ENCODE assay signal across 8 cellular contexts in the genomic region with DNA sequence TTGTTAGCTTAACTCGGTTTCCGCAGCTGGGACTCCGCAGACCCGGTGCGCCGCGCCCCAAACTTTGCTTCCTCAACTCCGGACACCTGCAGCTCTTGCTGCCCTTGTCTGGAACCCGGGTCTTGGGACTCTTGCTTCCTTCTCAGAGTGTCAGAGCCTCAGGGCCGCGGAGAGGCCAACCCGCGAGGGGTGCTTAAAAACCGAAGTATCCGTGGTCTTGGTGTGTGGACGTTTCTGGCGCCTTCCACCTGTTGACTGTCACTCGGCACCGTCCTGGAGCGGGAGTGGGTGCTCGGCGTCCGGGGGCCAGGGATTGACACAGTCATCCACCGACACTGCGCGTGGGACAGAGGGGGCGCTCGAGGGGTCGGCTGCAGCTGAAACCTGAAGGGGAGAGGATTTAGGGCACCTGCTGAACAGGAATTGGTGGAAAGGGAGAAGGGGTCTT. TPM values are rescaled to one million over a fixed set of nuclear protein-coding genes. Genes with fewer than 3 reads are reported as not detected.
DNase-seq lines count a peak whose midpoint lies in the region; ATAC-seq, FAIRE-seq and TF ChIP-seq lines count a peak whose summit lies in the region.

No MANE protein-coding gene starts in this region.

- DNase-seq in GM03348 (ENCODE audit: low spot score): peak; percentile 42
- DNase-seq in activated CD8-positive, alpha-beta T cell treated with anti-CD3 and anti-CD28 coated beads, Interleukin-2, amount 10 ng/mL, durations not matched to agents 7 days and 5 days: peak; percentile 83
- no peak for DNase-seq in endothelial cell of umbilical vein (ENCODE audit: low read depth, low spot score)
- DNase-seq in stimulated activated CD8-positive, alpha-beta memory T cell treated with anti-CD3 and anti-CD28 coated beads, Interleukin-7, amount 100 ng/mL, for 48 hours (ENCODE audit: extremely low read depth in 1 of 2, low read depth in 1 of 2): peak; percentile 43 to 49
- DNase-seq in ureter (ENCODE audit: low spot score): no peak

- H3K4me3 Mint-ChIP-seq in activated CD8-positive, alpha-beta T cell treated with anti-CD3 and anti-CD28 coated beads, Interleukin-2, amount 10 ng/mL, durations not matched to agents 7 days and 5 days: peak overlapping the region; percentile 100

- no peaks in the 10 kb centered on the region for H3K27me3 Mint-ChIP-seq in activated CD8-positive, alpha-beta T cell treated with anti-CD3 and anti-CD28 coated beads, Interleukin-2, amount 10 ng/mL, durations not matched to agents 7 days and 5 days (ENCODE audit: low read depth)

- CTCF ChIA-PET in activated CD8-positive, alpha-beta T cell treated with anti-CD3 and anti-CD28 coated beads, Interleukin-2, amount 10 ng/mL, durations not matched to agents 7 days and 5 days (lab: Charles Lee): interaction anchor here (0.8 to 2.4 kb wide), 8 partner anchors 10 to 435 kb away, joined by 3 to 10 read pairs (median 3); a partner anchor contains a TSS
- CTCF ChIA-PET in endothelial cell of umbilical vein (lab: Charles Lee): interaction anchor here (0.9 to 1.7 kb wide), 5 partner anchors 12 to 70 kb away, joined by 3 to 7 read pairs (median 3); no protein-coding TSS in a partner anchor

- H2AFZ ChIP-seq in endothelial cell of umbilical vein (ENCODE audit: low read depth, low read length): peak overlapping the region; percentile 97

- H3K4me1 Mint-ChIP-seq in activated CD8-positive, alpha-beta T cell treated with anti-CD3 and anti-CD28 coated beads, Interleukin-2, amount 10 ng/mL, durations not matched to agents 7 days and 5 days (ENCODE audit: low read depth): peaks cover 42% of the 10 kb centered on the region

- TF ChIP-seq CTCF in LNCAP (IDR thresholded peaks at IDR 0.05) (peak; percentile 56; the same call in 1 of the 2 replicates), endothelial cell of umbilical vein (IDR thresholded peaks at IDR 0.05; ENCODE audit: extremely low read depth in 1 of 2, insufficient read depth in 1 of 2, low read depth in 1 of 2, low read length in 2 of 2) (peak; percentile 32 to 69)

- H3K79me2 ChIP-seq in endothelial cell of umbilical vein (ENCODE audit: control insufficient read depth, insufficient read depth, low read length): no peaks in the 10 kb centered on the region

- POLR2A ChIA-PET in activated CD8-positive, alpha-beta T cell treated with anti-CD3 and anti-CD28 coated beads, Interleukin-2, amount 10 ng/mL, durations not matched to agents 7 days and 5 days (lab: Charles Lee): interaction anchor here (0.6 to 3.1 kb wide), 9 partner anchors 10 to 80 kb away, joined by 3 to 26 read pairs (median 4); a partner anchor contains a TSS
- POLR2A ChIA-PET in endothelial cell of umbilical vein (lab: Charles Lee): no interaction called here

- peak; percentile 70 for FAIRE-seq in endothelial cell of umbilical vein (lab: Jason Lieb, UNC)

- no peak for TF ChIP-seq POLR2A in endothelial cell of umbilical vein (IDR thresholded peaks at IDR 0.05; ENCODE audit: low read depth, low read length)

- peak overlapping the region; percentile 95 for H3K27ac Mint-ChIP-seq in activated CD8-positive, alpha-beta T cell treated with anti-CD3 and anti-CD28 coated beads, Interleukin-2, amount 10 ng/mL, durations not matched to agents 7 days and 5 days

- H4K20me1 ChIP-seq in endothelial cell of umbilical vein (replicated peaks; ENCODE audit: control insufficient read depth, extremely low read depth, insufficient read depth, low read length): no peaks in the 10 kb centered on the region

- peak overlapping the region; percentile 52 to 88 (median 82) for H3K4me3 ChIP-seq in endothelial cell of umbilical vein (replicated peaks in 1 of 3; ENCODE audit: insufficient read depth in 1 of 3, low read depth in 1 of 3, low read length in 3 of 3)
- H3K4me3 ChIP-seq in muscle layer of duodenum (ENCODE audit: low read depth in 1 of 2, low read length in 2 of 2): peak overlapping the region; percentile 85 to 93

- H3K4me2 ChIP-seq in endothelial cell of umbilical vein (ENCODE audit: insufficient read depth, low read length): peak overlapping the region; percentile 75

- H3K9me1 ChIP-seq in endothelial cell of umbilical vein (replicated peaks; ENCODE audit: control insufficient read depth, extremely low read depth, insufficient read depth, low read length): no peaks in the 10 kb centered on the region

- no peaks in the 10 kb centered on the region for H3K9me3 Mint-ChIP-seq in activated CD8-positive, alpha-beta T cell treated with anti-CD3 and anti-CD28 coated beads, Interleukin-2, amount 10 ng/mL, durations not matched to agents 7 days and 5 days (ENCODE audit: insufficient read depth)

- H3K36me3 ChIP-seq in endothelial cell of umbilical vein (ENCODE audit: control insufficient read depth in 2 of 2, extremely low read depth in 1 of 2, insufficient read depth in 2 of 2, low read length in 2 of 2): no peaks in the 10 kb centered on the region
- H3K36me3 ChIP-seq in muscle layer of duodenum (ENCODE audit: control insufficient read depth in 1 of 2, insufficient read depth in 2 of 2, low read length in 2 of 2): no peaks in the 10 kb centered on the region

- peaks cover 33% of the 10 kb centered on the region for H3K36me3 Mint-ChIP-seq in activated CD8-positive, alpha-beta T cell treated with anti-CD3 and anti-CD28 coated beads, Interleukin-2, amount 10 ng/mL, durations not matched to agents 7 days and 5 days (ENCODE audit: low read depth)

- dilution Hi-C loops in endothelial cell of umbilical vein (cut with MboI; ENCODE audit: extremely low pct_ligation_motif_present, low sequenced_read_pairs): no loop called here

- H3K27ac ChIP-seq in endothelial cell of umbilical vein (ENCODE audit: insufficient read depth, low read depth, low read length) (no peak overlapping the region), muscle layer of duodenum (ENCODE audit: low read length) (peak overlapping the region; percentile 93)

- intact Hi-C loops in endothelial cell of umbilical vein (cut with micrococcal nuclease): loop anchor here (1.0 to 2.0 kb wide), 3 partner anchors 36 to 70 kb away; a partner anchor contains a TSS

- H3K4me1 ChIP-seq in endothelial cell of umbilical vein (ENCODE audit: control insufficient read depth, extremely low read depth, insufficient read depth, low read length) (peaks cover 23% of the 10 kb centered on the region), muscle layer of duodenum (ENCODE audit: control insufficient read depth in 1 of 2, insufficient read depth in 2 of 2, low read length in 2 of 2) (peaks cover 7 to 21% of the 10 kb centered on the region in 2 donors)

- no peaks in the 10 kb centered on the region for H3K27me3 ChIP-seq in endothelial cell of umbilical vein (ENCODE audit: control insufficient read depth in 2 of 2, insufficient read depth in 2 of 2, low read length in 2 of 2)
- no peaks in the 10 kb centered on the region for H3K27me3 ChIP-seq in muscle layer of duodenum (ENCODE audit: low read depth, low read length)

- no TSS peak for BruUV-seq in endothelial cell of umbilical vein (replicated peaks; lab: Mats Ljungman, UMichigan)

- H3K9ac ChIP-seq in endothelial cell of umbilical vein (replicated peaks; ENCODE audit: extremely low read depth, insufficient read depth, low read length): peak overlapping the region; percentile 47

- no peaks in the 10 kb centered on the region for H3K9me3 ChIP-seq in endothelial cell of umbilical vein (replicated peaks; ENCODE audit: control insufficient read depth, insufficient read depth, low read length)
- no peaks in the 10 kb centered on the region for H3K9me3 ChIP-seq in muscle layer of duodenum (ENCODE audit: control insufficient read depth in 1 of 2, low read length in 2 of 2)

- peak; percentile 44 for ATAC-seq in GM21786 (IDR thresholded peaks at IDR 0.05; ENCODE audit: unreplicated experiment)
- peak; percentile 79 for ATAC-seq in activated CD8-positive, alpha-beta T cell treated with anti-CD3 and anti-CD28 coated beads, Interleukin-2, amount 10 ng/mL, durations not matched to agents 7 days and 5 days

TF ChIP-seq in endothelial cell of umbilical vein, 7 proteins besides CTCF, POLR2A, EP300 and RAD21 (continues in another document):
- TF ChIP-seq POLR2AphosphoS5 (IDR thresholded peaks at IDR 0.05; ENCODE audit: insufficient read depth, low read depth, low read length) (no peak), EZH2 (IDR thresholded peaks at IDR 0.05; ENCODE audit: borderline replicate concordance, low read depth, low read length, severe bottlenecking) (no peak), FOS (IDR thresholded peaks at IDR 0.05; ENCODE audit: borderline replicate concordance, insufficient read depth, low read length) (no peak), MYC (IDR thresholded peaks at IDR 0.05; ENCODE audit: low read depth, low read length) (no peak), GATA2 (IDR thresholded peaks at IDR 0.05; ENCODE audit: insufficient read depth, insufficient read length, low read depth, low read length) (no peak), JUN (IDR thresholded peaks at IDR 0.05; ENCODE audit: borderline replicate concordance, insufficient read depth, insufficient read length, low read depth) (no peak)

RNA-seq across cellular contexts. Expression of a gene that starts 0.4 kb away (rescaled TPM):
- 10 to 100 TPM; 75.8 to 79.6 TPM for total RNA-seq in activated CD8-positive, alpha-beta T cell treated with anti-CD3 and anti-CD28 coated beads, Interleukin-2, amount 10 ng/mL, durations not matched to agents 7 days and 5 days
- total RNA-seq in endothelial cell of umbilical vein (6.6 and 17.9 TPM in 2 replicates), ureter (51.6 TPM)
- polyA plus RNA-seq in endothelial cell of umbilical vein: 11.3 and 12.9 TPM in 2 replicates
- 12.3 and 13.4 TPM in 2 replicates for polyA plus RNA-seq in endothelial cell of umbilical vein (2011; cell fraction: cytosol; rRNA removed)
- 6.3 and 7.4 TPM in 2 replicates for polyA plus RNA-seq in endothelial cell of umbilical vein (2011; cell fraction: nucleus; rRNA removed)
- 21.4 and 23.0 TPM in 2 replicates for polyA plus RNA-seq in endothelial cell of umbilical vein (2012)
- 16.3 and 33.6 TPM in 2 replicates for polyA minus RNA-seq in endothelial cell of umbilical vein
- 16.1 TPM for polyA minus RNA-seq in endothelial cell of umbilical vein (2011; cell fraction: cytosol; rRNA and poly(A)+ RNA removed)
- 5.3 and 7.2 TPM in 2 replicates for polyA minus RNA-seq in endothelial cell of umbilical vein (2011; cell fraction: nucleus; rRNA and poly(A)+ RNA removed)

RNA-seq across cellular contexts. Expression of a gene that starts 48.0 kb away (rescaled TPM):
- 10 to 100 TPM; 32.9 to 35.2 TPM for total RNA-seq in activated CD8-positive, alpha-beta T cell treated with anti-CD3 and anti-CD28 coated beads, Interleukin-2, amount 10 ng/mL, durations not matched to agents 7 days and 5 days
- total RNA-seq in endothelial cell of umbilical vein (39.2 and 43.4 TPM in 2 replicates), ureter (34.1 TPM)
- 5.5 and 8.2 TPM in 2 replicates for polyA plus RNA-seq in endothelial cell of umbilical vein
- 12.1 and 14.7 TPM in 2 replicates for polyA plus RNA-seq in endothelial cell of umbilical vein (2011; cell fraction: cytosol; rRNA removed)
- polyA plus RNA-seq in endothelial cell of umbilical vein (2011; cell fraction: nucleus; rRNA removed): 10.3 and 12.0 TPM in 2 replicates
- polyA plus RNA-seq in endothelial cell of umbilical vein (2012): 39.8 and 50.0 TPM in 2 replicates
- polyA minus RNA-seq in endothelial cell of umbilical vein: 17.0 and 22.4 TPM in 2 replicates
- polyA minus RNA-seq in endothelial cell of umbilical vein (2011; cell fraction: cytosol; rRNA and poly(A)+ RNA removed): 16.1 TPM
- polyA minus RNA-seq in endothelial cell of umbilical vein (2011; cell fraction: nucleus; rRNA and poly(A)+ RNA removed): 10.6 and 15.1 TPM in 2 replicates

Comparison
In these comparisons a context has a peak if more than half of its experiments do, and no peak if none do; other contexts are left out.
1. DNase-seq: peak in GM03348 (single experiment), activated CD8-positive, alpha-beta T cell treated with anti-CD3 and anti-CD28 coated beads, Interleukin-2, amount 10 ng/mL, durations not matched to agents 7 days and 5 days (single experiment) and stimulated activated CD8-positive, alpha-beta memory T cell treated with anti-CD3 and anti-CD28 coated beads, Interleukin-7, amount 100 ng/mL, for 48 hours (2 of 2); none in endothelial cell of umbilical vein (single experiment) and ureter (single experiment).